27 cellular contexts compared by ENCODE assay signal in genomic region chr4:73236151-73236550, GRCh38.
"Had no signal": no experiment of that assay in that cellular context is flagged by ENCODE, and none has a peak within 500 bp of the region (broad histone marks: within the 10 kb centered on the region; RNA-seq: fewer than 3 reads in every experiment).

No MANE protein-coding gene starts in this region.

- H3K9me3 Mint-ChIP-seq: naive thymus-derived CD8-positive, alpha-beta T cell; nephron; neural crest cell; stimulated activated memory B cell treated with anti-CD40 and anti-IgM and Interleukin-4, amounts not matched to agents 10 μg/mL and 1 μg/mL and 100 μg/mL, for 72 hours had no signal

- H3K27ac Mint-ChIP-seq: nephron had no signal

- H3K4me3 Mint-ChIP-seq: naive thymus-derived CD8-positive, alpha-beta T cell; nephron; neural crest cell; stimulated activated memory B cell treated with anti-CD40 and anti-IgM and Interleukin-4, amounts not matched to agents 10 μg/mL and 1 μg/mL and 100 μg/mL, for 72 hours had no signal

- DNase-seq: hippocampal formation; left colon; left lung; lower lobe of right lung; mammary epithelial cell; mesenchymal stem cell; naive thymus-derived CD8-positive, alpha-beta T cell; nucleus accumbens; pancreas; posterior cingulate gyrus; retina; right cardiac atrium; stimulated activated CD4-positive, alpha-beta T cell treated with anti-CD3 and anti-CD28 coated beads, Interleukin-12 subunit alpha, Interleukin-12 subunit beta, amount 100 ng/mL, for 4 hours; stimulated activated CD4-positive, alpha-beta T cell treated with anti-CD3 and anti-CD28 coated beads, Interleukin-15, amount 100 ng/mL, for 24 hours; stimulated activated CD4-positive, alpha-beta T cell treated with anti-CD3 and anti-CD28 coated beads, Interleukin-2, amount 100 ng/mL, for 24 hours; stimulated activated CD4-positive, alpha-beta T cell treated with anti-CD3 and anti-CD28 coated beads, Interleukin-4, amount 100 ng/mL, for 24 hours; stimulated activated naive CD8-positive, alpha-beta T cell treated with anti-CD3 and anti-CD28 coated beads, Interleukin-15, Interleukin-2, amounts not matched to agents 100 U/mL and 50 U/mL, for 24 hours; stomach; testis; thyroid gland; transverse colon; upper lobe of right lung had no signal

- H3K4me1 Mint-ChIP-seq: nephron had no signal

- H3K27me3 Mint-ChIP-seq: naive thymus-derived CD8-positive, alpha-beta T cell; stimulated activated memory B cell treated with anti-CD40 and anti-IgM and Interleukin-4, amounts not matched to agents 10 μg/mL and 1 μg/mL and 100 μg/mL, for 72 hours had no signal

- H3K9me3 ChIP-seq: left lung, lower lobe of right lung, pancreas, prostate gland, stomach, testis, thyroid gland, transverse colon, upper lobe of right lung had no signal

- ATAC-seq: left colon; left lung; lower lobe of right lung; naive thymus-derived CD8-positive, alpha-beta T cell; pancreas; right cardiac atrium; sciatic nerve; stimulated activated memory B cell treated with anti-CD40 and anti-IgM and Interleukin-4, amounts not matched to agents 10 μg/mL and 1 μg/mL and 100 μg/mL, for 72 hours; stimulated activated naive CD8-positive, alpha-beta T cell treated with anti-CD3 and anti-CD28 coated beads, Interleukin-15, Interleukin-2, amounts not matched to agents 100 U/mL and 50 U/mL, for 24 hours; upper lobe of right lung had no signal
